Comparison of ENCODE assay signal across 25 cellular contexts in the genomic region with DNA sequence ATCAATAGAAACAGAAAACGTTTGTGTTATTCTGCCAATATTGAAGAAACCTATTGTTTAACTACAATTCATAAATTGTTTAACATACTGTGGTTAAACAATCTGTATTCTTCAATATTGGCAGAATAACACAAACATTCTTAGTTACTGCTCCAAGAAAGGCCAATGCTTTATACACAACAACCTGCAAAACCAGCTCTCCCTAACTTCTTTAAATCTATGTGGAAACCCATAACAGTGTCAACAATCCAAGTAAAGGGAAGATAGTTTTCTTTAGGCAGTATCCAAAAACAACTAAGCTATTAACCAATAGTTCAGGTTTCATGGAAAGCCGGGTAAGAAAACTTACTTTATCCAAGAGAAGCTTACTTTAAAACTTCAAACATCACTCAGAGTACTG. TPM values are rescaled to one million over a fixed set of nuclear protein-coding genes. Genes with fewer than 3 reads are reported as not detected.
"Had no signal": no experiment of that assay in that cellular context is flagged by ENCODE, and none has a peak within 500 bp of the region (broad histone marks: within the 10 kb centered on the region; RNA-seq: fewer than 3 reads in every experiment).

No MANE protein-coding gene starts in this region.

- H3K4me3 ChIP-seq: hepatocyte, lower lobe of right lung, neural progenitor cell, right atrium auricular region, right lobe of liver, smooth muscle cell, transverse colon, upper lobe of left lung, vagina had no signal

- H2AFZ ChIP-seq: hepatocyte, neural progenitor cell, parathyroid adenoma had no signal

- H3K9ac ChIP-seq: neural progenitor cell, parathyroid adenoma had no signal

- H3K79me2 ChIP-seq: hepatocyte, parathyroid adenoma had no signal

- H3K4me1 ChIP-seq: lower lobe of right lung, neural progenitor cell, parathyroid adenoma, right atrium auricular region, right lobe of liver, transverse colon, upper lobe of left lung, vagina had no signal

- DNase-seq: islet precursor cell; lower lobe of right lung; mesendoderm; naive B cell; natural killer cell; nephron progenitor cell; occipital lobe; right lobe of liver; stimulated activated CD4-positive, alpha-beta T cell treated with anti-CD3 and anti-CD28 coated beads, Interleukin-1b, Interleukin-23, amount 100 ng/mL, for 48 hours; stimulated activated CD4-positive, alpha-beta T cell treated with anti-CD3 and anti-CD28 coated beads, Interleukin-2, amount 100 ng/mL, for 48 hours; stimulated activated CD4-positive, alpha-beta T cell treated with anti-CD3 and anti-CD28 coated beads, Interleukin-4, amount 100 ng/mL, for 4 hours; stimulated activated CD8-positive, alpha-beta memory T cell treated with anti-CD3 and anti-CD28 coated beads, Interleukin-4, amount 100 ng/mL, for 48 hours; stimulated activated naive CD4-positive, alpha-beta T cell treated with Interleukin-2 at 50 U/mL for 16 hours; stimulated activated naive CD8-positive, alpha-beta T cell treated with anti-CD3 and anti-CD28 coated beads, Interleukin-15, amount 100 ng/mL, for 72 hours; substantia nigra; upper lobe of left lung had no signal

- H3K9me3 ChIP-seq: lower lobe of right lung, neutrophil, right atrium auricular region, right lobe of liver, transverse colon, upper lobe of left lung, vagina had no signal

- H3K4me2 ChIP-seq: hepatocyte, neural progenitor cell, smooth muscle cell had no signal

- H3K36me3 ChIP-seq: lower lobe of right lung, neural progenitor cell, neutrophil, right atrium auricular region, right lobe of liver, transverse colon, upper lobe of left lung, vagina had no signal

- H3K27me3 ChIP-seq: hepatocyte, neural progenitor cell, neutrophil, right atrium auricular region, right lobe of liver, transverse colon, upper lobe of left lung, vagina had no signal

- ATAC-seq: lower lobe of right lung; natural killer cell; right lobe of liver; stimulated activated memory B cell treated with anti-CD40 and anti-IgM and Interleukin-4, amounts not matched to agents 10 μg/mL and 1 μg/mL and 100 μg/mL, for 72 hours; stimulated activated naive CD8-positive, alpha-beta T cell treated with anti-CD3 and anti-CD28 coated beads, Interleukin-15, amount 100 ng/mL, for 72 hours had no signal

- H3K27ac ChIP-seq: hepatocyte, lower lobe of right lung, neural progenitor cell, neutrophil, parathyroid adenoma, right atrium auricular region, right lobe of liver, transverse colon, upper lobe of left lung, vagina had no signal

RNA-seq across cellular contexts. Expression of a gene that starts 33.5 kb away (rescaled TPM):
- total RNA-seq: natural killer cell had no signal
- polyA plus RNA-seq: smooth muscle cell had no signal
